11 cellular contexts compared by ENCODE assay signal in genomic region chr9:127767909-127768331, GRCh38. TPM values are rescaled to one million over a fixed set of nuclear protein-coding genes. Genes with fewer than 3 reads are reported as not detected.
DNase-seq lines count a peak whose midpoint lies in the region; ATAC-seq and TF ChIP-seq lines count a peak whose summit lies in the region.
"Had no signal": no experiment of that assay in that cellular context is flagged by ENCODE, and none has a peak within 500 bp of the region (broad histone marks: within the 10 kb centered on the region; RNA-seq: fewer than 3 reads in every experiment).

No MANE protein-coding gene starts in this region.

- H3K23ac ChIP-seq in trophoblast cell (ENCODE audit: low read length): no peak overlapping the region

- H3K18ac ChIP-seq in trophoblast cell (ENCODE audit: low read length): no peak overlapping the region

- no peak for ATAC-seq in HG03095 (IDR thresholded peaks at IDR 0.05; ENCODE audit: unreplicated experiment)

- H3K4me2 ChIP-seq in trophoblast cell (ENCODE audit: low read length): peak overlapping the region; percentile 14

- H2AFZ ChIP-seq in trophoblast cell (ENCODE audit: insufficient read depth, low read length, poor library complexity): no peak overlapping the region

- peaks cover 78 to 90% (median 90%) of the 10 kb centered on the region in 3 donors for H3K4me1 Mint-ChIP-seq in CD8-positive, alpha-beta memory T cell
- peaks cover 68% of the 10 kb centered on the region for H3K4me1 Mint-ChIP-seq in activated CD4-positive, alpha-beta memory T cell treated with anti-CD3 and anti-CD28 coated beads for 36 hours (ENCODE audit: low read depth)

- peak overlapping the region; percentile 22 for H4K91ac ChIP-seq in trophoblast cell (ENCODE audit: low read depth, low read length)

- no peaks in the 10 kb centered on the region for H3K9me3 Mint-ChIP-seq in CD8-positive, alpha-beta memory T cell
- no peaks in the 10 kb centered on the region for H3K9me3 Mint-ChIP-seq in activated CD4-positive, alpha-beta memory T cell treated with anti-CD3 and anti-CD28 coated beads for 36 hours

- peak overlapping the region; percentile 79 to 98 (median 90) for H3K27ac Mint-ChIP-seq in CD8-positive, alpha-beta memory T cell
- peak overlapping the region; percentile 92 for H3K27ac Mint-ChIP-seq in activated CD4-positive, alpha-beta memory T cell treated with anti-CD3 and anti-CD28 coated beads for 36 hours

- intact Hi-C loops in activated CD4-positive, alpha-beta memory T cell treated with anti-CD3 and anti-CD28 coated beads for 36 hours (cut with micrococcal nuclease): no loop called here
- intact Hi-C loops in head of caudate nucleus (cut with DNase I): no loop called here

- no peak overlapping the region for H3K4ac ChIP-seq in trophoblast cell (ENCODE audit: low read depth, low read length)

- peak overlapping the region; percentile 14 for H4K8ac ChIP-seq in trophoblast cell (ENCODE audit: low read depth, low read length)

- no peak overlapping the region for H2BK5ac ChIP-seq in trophoblast cell (ENCODE audit: low read depth, low read length, poor library complexity)

- no peak overlapping the region for H2AK5ac ChIP-seq in trophoblast cell (ENCODE audit: low read length)

- H3K9me3 ChIP-seq in CD8-positive, alpha-beta memory T cell (ENCODE audit: low read length): no peaks in the 10 kb centered on the region
- no peaks in the 10 kb centered on the region for H3K9me3 ChIP-seq in trophoblast cell (ENCODE audit: insufficient read depth, low read depth, low read length)
- H3K9me3 ChIP-seq: ovary had no signal

- H3K27me3 Mint-ChIP-seq in CD8-positive, alpha-beta memory T cell: peaks cover 0 to 1% of the 10 kb centered on the region in 2 donors
- no peaks in the 10 kb centered on the region for H3K27me3 Mint-ChIP-seq in activated CD4-positive, alpha-beta memory T cell treated with anti-CD3 and anti-CD28 coated beads for 36 hours

- peak overlapping the region; percentile 8 for H3K27ac ChIP-seq in CD8-positive, alpha-beta memory T cell (ENCODE audit: low read depth, low read length)
- no peak overlapping the region for H3K27ac ChIP-seq in trophoblast cell (ENCODE audit: low read depth, low read length)
- H3K27ac ChIP-seq: ovary had no signal

- no peaks in the 10 kb centered on the region for H3K79me2 ChIP-seq in trophoblast cell (ENCODE audit: control insufficient read depth, insufficient read depth, low read length, poor library complexity)

- DNase-seq in CD8-positive, alpha-beta memory T cell: no peak
- DNase-seq in activated CD4-positive, alpha-beta memory T cell treated with anti-CD3 and anti-CD28 coated beads for 36 hours: no peak
- DNase-seq in fibroblast of pulmonary artery (ENCODE audit: low read depth) (peak; percentile 41), trophoblast cell (no peak), cerebellum (ENCODE audit: low spot score) (no peak), head of caudate nucleus (no peak), HCEC 1CT (no peak)
- DNase-seq: DMS79 treated with DMSO at 0.1 percent for 48 hours; ovary; stimulated activated naive CD4-positive, alpha-beta T cell treated with Interleukin-2 at 50 U/mL for 16 hours had no signal

- no peaks in the 10 kb centered on the region for H3K27me3 ChIP-seq in CD8-positive, alpha-beta memory T cell (ENCODE audit: insufficient read depth, low read length, poor library complexity, severe bottlenecking)
- H3K27me3 ChIP-seq in trophoblast cell (ENCODE audit: insufficient read depth, low read length): no peaks in the 10 kb centered on the region
- H3K27me3 ChIP-seq: ovary had no signal

- WGBS in trophoblast cell (ENCODE audit: extremely low coverage, insufficient coverage, insufficient read length): no CpG with 5 or more reads among the region's 13 CpGs

- peak overlapping the region; percentile 38 for H3K4me3 ChIP-seq in CD8-positive, alpha-beta memory T cell (ENCODE audit: low read length)
- H3K4me3 ChIP-seq in fibroblast of pulmonary artery (replicated peaks; ENCODE audit: low read depth, low read length): no peak overlapping the region
- no peak overlapping the region for H3K4me3 ChIP-seq in trophoblast cell (ENCODE audit: low read depth, low read length)
- H3K4me3 ChIP-seq: ovary had no signal

- H3K4me3 Mint-ChIP-seq in CD8-positive, alpha-beta memory T cell: peak overlapping the region in 3 of 7 donors; percentile 44 to 79 (median 78)
- no peak overlapping the region for H3K4me3 Mint-ChIP-seq in activated CD4-positive, alpha-beta memory T cell treated with anti-CD3 and anti-CD28 coated beads for 36 hours

- H3K4me1 ChIP-seq in CD8-positive, alpha-beta memory T cell (ENCODE audit: insufficient read depth, low read length): peaks cover 90% of the 10 kb centered on the region
- H3K4me1 ChIP-seq in trophoblast cell (ENCODE audit: control insufficient read depth in 1 of 2, insufficient read depth in 2 of 2, low read length in 2 of 2): peaks cover 5 to 16% of the 10 kb centered on the region in 2 experiments

- TF ChIP-seq CTCF in fibroblast of pulmonary artery (IDR thresholded peaks at IDR 0.05; ENCODE audit: low read length, missing control alignments): no peak

- CTCF ChIA-PET in CD8-positive, alpha-beta memory T cell (lab: Charles Lee): interaction anchor here (0.9 to 3.7 kb wide), 10 partner anchors 8 to 268 kb away, joined by 3 to 27 read pairs (median 6); partner anchors contain the start of genes CDK9, SH2D3C, ST6GALNAC4 and TOR2A
- CTCF ChIA-PET in activated CD4-positive, alpha-beta memory T cell treated with anti-CD3 and anti-CD28 coated beads for 36 hours (lab: Charles Lee): interaction anchor here (1.0 to 11.7 kb wide), 5 partner anchors 17 to 154 kb away, joined by 3 to 131 read pairs (median 10); partner anchors contain the start of genes CDK9 and TOR2A

- H3K36me3 ChIP-seq in CD8-positive, alpha-beta memory T cell (ENCODE audit: insufficient read depth, low read length): peaks cover 14% of the 10 kb centered on the region
- H3K36me3 ChIP-seq in trophoblast cell (ENCODE audit: control insufficient read depth in 1 of 2, insufficient read depth in 2 of 2, low read length in 2 of 2): no peaks in the 10 kb centered on the region
- H3K36me3 ChIP-seq: ovary had no signal

- POLR2A ChIA-PET in CD8-positive, alpha-beta memory T cell (lab: Charles Lee): interaction anchor here (0.6 to 1.6 kb wide), 4 partner anchors 8 to 44 kb away, joined by 3 to 5 read pairs (median 4); no protein-coding TSS in a partner anchor
- POLR2A ChIA-PET in activated CD4-positive, alpha-beta memory T cell treated with anti-CD3 and anti-CD28 coated beads for 36 hours (lab: Charles Lee): interaction anchor here (1.8 to 2.7 kb wide), 2 partner anchors 11 to 17 kb away, joined by 7 to 10 read pairs; partner anchors contain the start of genes CDK9 and SH2D3C

- no peak overlapping the region for H4K12ac ChIP-seq in trophoblast cell (ENCODE audit: low read depth, low read length)

- H3K36me3 Mint-ChIP-seq in CD8-positive, alpha-beta memory T cell: peaks cover 0 to 70% (median 11%) of the 10 kb centered on the region in 3 donors
- H3K36me3 Mint-ChIP-seq in activated CD4-positive, alpha-beta memory T cell treated with anti-CD3 and anti-CD28 coated beads for 36 hours: peaks cover 31% of the 10 kb centered on the region

- H3K9ac ChIP-seq in trophoblast cell (ENCODE audit: low read length): no peak overlapping the region

- no peak overlapping the region for H2BK120ac ChIP-seq in trophoblast cell (ENCODE audit: insufficient read depth, low read length, poor library complexity)

- no peak overlapping the region for H3K14ac ChIP-seq in trophoblast cell (ENCODE audit: low read length)

- H2BK12ac ChIP-seq in trophoblast cell (ENCODE audit: low read length): no peak overlapping the region

- H3K79me1 ChIP-seq in trophoblast cell (ENCODE audit: low read length): no peaks in the 10 kb centered on the region

RNA-seq across cellular contexts. Expression of gene SH2D3C, which starts 10.5 kb away (rescaled TPM):
- 10 to 100 TPM; 13.9 to 14.1 TPM for total RNA-seq in CD8-positive, alpha-beta memory T cell
- polyA plus RNA-seq in CD8-positive, alpha-beta memory T cell: 50.7 TPM
- 10 to 100 TPM; 34.5 to 35.3 TPM for total RNA-seq in activated CD4-positive, alpha-beta memory T cell treated with anti-CD3 and anti-CD28 coated beads for 36 hours
- 0.40 and 0.65 TPM in 2 replicates for polyA plus RNA-seq in trophoblast cell (2013)
- total RNA-seq in cerebellum: 8.5 TPM

RNA-seq across cellular contexts. Expression of gene CDK9, which starts 17.9 kb away (rescaled TPM):
- 100 to 1,000 TPM; 108 to 111 TPM for total RNA-seq in CD8-positive, alpha-beta memory T cell
- polyA plus RNA-seq in CD8-positive, alpha-beta memory T cell: 72.3 TPM
- 10 to 100 TPM; 99.4 to 99.6 TPM for total RNA-seq in activated CD4-positive, alpha-beta memory T cell treated with anti-CD3 and anti-CD28 coated beads for 36 hours
- 36.0 and 38.6 TPM in 2 replicates for polyA plus RNA-seq in trophoblast cell (2013)
- 38.9 TPM for total RNA-seq in cerebellum

RNA-seq across cellular contexts. Expression of gene TOR2A, which starts 32.8 kb away (rescaled TPM):
- 10 to 100 TPM; 30.7 to 33.7 TPM for total RNA-seq in CD8-positive, alpha-beta memory T cell
- polyA plus RNA-seq in CD8-positive, alpha-beta memory T cell: 37.0 TPM
- 10 to 100 TPM; 12.7 to 16.2 TPM for total RNA-seq in activated CD4-positive, alpha-beta memory T cell treated with anti-CD3 and anti-CD28 coated beads for 36 hours
- 11.8 and 11.9 TPM in 2 replicates for polyA plus RNA-seq in trophoblast cell (2013)
- total RNA-seq in cerebellum: 8.3 TPM

RNA-seq across cellular contexts. Expression of gene FPGS, which starts 34.8 kb away (rescaled TPM):
- total RNA-seq in CD8-positive, alpha-beta memory T cell: 100 to 1,000 TPM; 110 to 111 TPM
- polyA plus RNA-seq in CD8-positive, alpha-beta memory T cell: 68.0 TPM
- 10 to 100 TPM; 80.0 to 83.9 TPM for total RNA-seq in activated CD4-positive, alpha-beta memory T cell treated with anti-CD3 and anti-CD28 coated beads for 36 hours
- polyA plus RNA-seq in trophoblast cell (2013): 21.9 and 22.3 TPM in 2 replicates
- total RNA-seq in cerebellum: 20.3 TPM

RNA-seq across cellular contexts. Expression of gene TTC16, which starts 52.0 kb away (rescaled TPM):
- 1 to 10 TPM; 1.6 to 1.8 TPM for total RNA-seq in CD8-positive, alpha-beta memory T cell
- 7.1 TPM for polyA plus RNA-seq in CD8-positive, alpha-beta memory T cell
- total RNA-seq in activated CD4-positive, alpha-beta memory T cell treated with anti-CD3 and anti-CD28 coated beads for 36 hours: under 1 TPM; 0.61 to 0.69 TPM
- 0.01 TPM in 2 replicates for polyA plus RNA-seq in trophoblast cell (2013)
- total RNA-seq in cerebellum: not detected
